Comparison of ENCODE assay signal across 8 cellular contexts in the genomic region with DNA sequence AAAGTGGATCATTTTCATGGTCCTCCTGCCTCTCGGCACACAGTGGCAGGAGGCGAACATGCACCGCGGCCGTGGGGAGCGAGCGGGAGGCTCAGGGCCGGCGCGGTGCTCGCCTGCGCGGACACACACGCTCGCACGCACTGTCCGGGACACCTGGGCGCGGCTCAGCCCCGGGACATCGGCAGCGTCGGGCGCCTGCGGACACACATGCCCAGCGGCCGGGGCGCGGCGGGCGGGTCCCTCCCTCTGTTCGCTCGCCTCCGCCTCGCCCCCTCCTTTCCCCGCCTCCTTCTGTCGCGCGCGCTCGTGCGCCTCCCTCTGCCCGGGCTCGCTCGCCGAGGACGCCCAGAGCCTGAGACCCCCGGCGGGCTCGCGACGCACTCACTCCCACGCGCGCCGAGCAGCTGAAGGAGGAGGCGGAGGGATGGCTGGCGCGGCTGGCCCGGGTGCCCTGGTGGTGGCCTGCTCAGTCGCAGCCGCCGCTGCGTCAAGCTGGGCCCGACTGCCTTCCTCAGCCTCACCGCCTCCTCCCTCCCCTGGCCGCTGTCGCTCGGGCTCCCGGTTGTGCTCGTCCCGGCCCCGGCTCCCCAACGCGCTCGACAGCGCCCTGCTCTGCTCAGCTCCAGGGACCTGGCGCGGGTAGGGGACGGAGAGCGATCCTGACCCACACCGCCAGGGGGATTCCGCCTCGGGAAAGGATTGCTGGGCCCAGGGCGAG. TPM values are rescaled to one million over a fixed set of nuclear protein-coding genes. Genes with fewer than 3 reads are reported as not detected.
DNase-seq lines count a peak whose midpoint lies in the region; ATAC-seq and TF ChIP-seq lines count a peak whose summit lies in the region.

TSS of gene FRMD3 (minus strand) at position 230 of the 718 bp plus-strand sequence. CDS start at position 60, 170 bp downstream.

- intact Hi-C loops in activated naive CD4-positive, alpha-beta T cell treated with anti-CD3 and anti-CD28 coated beads for 36 hours (cut with micrococcal nuclease), result no loop called here
- intact Hi-C loops in MCF 10A (cut with micrococcal nuclease), result loop anchor here (1.0 kb wide), 1 partner anchor 204 kb away; no protein-coding TSS in a partner anchor

- H3K4me3 Mint-ChIP-seq in activated naive CD4-positive, alpha-beta T cell treated with anti-CD3 and anti-CD28 coated beads for 36 hours, result peak within 1 kb of the TSS; percentile 38
- H3K4me3 Mint-ChIP-seq in MCF 10A (ENCODE audit: unreplicated experiment), result peak within 1 kb of the TSS; percentile 68

- POLR2A ChIA-PET in MCF 10A (lab: Yijun Ruan, JAX), result no interaction called here

- H3K9me3 Mint-ChIP-seq in activated naive CD4-positive, alpha-beta T cell treated with anti-CD3 and anti-CD28 coated beads for 36 hours, result no peaks in the 10 kb centered on the region
- H3K9me3 Mint-ChIP-seq in MCF 10A (ENCODE audit: unreplicated experiment), result no peaks in the 10 kb centered on the region

- TF ChIP-seq CTCF in MCF 10A (IDR thresholded peaks at IDR 0.05; ENCODE audit: unreplicated experiment), result peak; percentile 23

- H3K27me3 Mint-ChIP-seq in activated naive CD4-positive, alpha-beta T cell treated with anti-CD3 and anti-CD28 coated beads for 36 hours (ENCODE audit: low read depth), result peaks cover 28% of the 10 kb centered on the region
- H3K27me3 Mint-ChIP-seq in MCF 10A (ENCODE audit: insufficient read depth, unreplicated experiment), result peaks cover 11% of the 10 kb centered on the region

- peaks cover 4% of the 10 kb centered on the region for H3K4me1 Mint-ChIP-seq in activated naive CD4-positive, alpha-beta T cell treated with anti-CD3 and anti-CD28 coated beads for 36 hours (ENCODE audit: low read depth)
- no peaks in the 10 kb centered on the region for H3K4me1 Mint-ChIP-seq in MCF 10A (ENCODE audit: insufficient read depth, unreplicated experiment)

- peak; percentile 36 for DNase-seq in activated naive CD4-positive, alpha-beta T cell treated with anti-CD3 and anti-CD28 coated beads for 36 hours
- DNase-seq in activated naive CD4-positive, alpha-beta T cell (lab: John Stamatoyannopoulos, UW), result no peak
- DNase-seq in NOMO-1 treated with DMSO at 0.1 percent for 48 hours (lab: John Stamatoyannopoulos, UW; ENCODE audit: unreplicated experiment), result peak; percentile 78
- DNase-seq in MCF 10A (ENCODE audit: unreplicated experiment), result peak; percentile 53
- DNase-seq in putamen (ENCODE audit: low spot score), result peak; percentile 17
- no peak for DNase-seq in activated effector memory CD4-positive, alpha-beta T cell treated with Interleukin-2 at 50 U/mL for 16 hours

- no peaks in the 10 kb centered on the region for H3K36me3 Mint-ChIP-seq in activated naive CD4-positive, alpha-beta T cell treated with anti-CD3 and anti-CD28 coated beads for 36 hours (ENCODE audit: low read depth)
- H3K36me3 Mint-ChIP-seq in MCF 10A (ENCODE audit: insufficient read depth, unreplicated experiment), result no peaks in the 10 kb centered on the region

- ATAC-seq in HG03521 (IDR thresholded peaks at IDR 0.05; ENCODE audit: unreplicated experiment), result peak; percentile 48

- CTCF ChIA-PET in activated naive CD4-positive, alpha-beta T cell treated with anti-CD3 and anti-CD28 coated beads for 36 hours (lab: Charles Lee), result interaction anchor here (0.9 to 2.3 kb wide), 2 partner anchors 203 to 1022 kb away, joined by 4 to 22 read pairs; no protein-coding TSS in a partner anchor
- CTCF ChIA-PET in MCF 10A (lab: Yijun Ruan, JAX), result interaction anchor here (0.6 to 2.8 kb wide), 16 partner anchors 11 to 1877 kb away, joined by 3 to 21 read pairs (median 3); no protein-coding TSS in a partner anchor

- H3K27ac Mint-ChIP-seq in activated naive CD4-positive, alpha-beta T cell treated with anti-CD3 and anti-CD28 coated beads for 36 hours, result no peak within 1 kb of the TSS
- no peak within 1 kb of the TSS for H3K27ac Mint-ChIP-seq in MCF 10A (ENCODE audit: low read depth, unreplicated experiment)

- peak within 1 kb of the TSS; percentile 49 for H3K4me3 ChIP-seq in iPS-11a (ENCODE audit: low read depth, low read length)

- no TSS peak for BruUV-seq in MCF 10A (replicated peaks; lab: Mats Ljungman, UMichigan)

RNA-seq across cellular contexts. Expression of gene FRMD3, which starts in this region (rescaled TPM):
- under 1 TPM in 1 of 2 experiments, not detected in 1; 0.12 TPM for total RNA-seq in activated naive CD4-positive, alpha-beta T cell treated with anti-CD3 and anti-CD28 coated beads for 36 hours
- 0.17 and 0.28 TPM in 2 replicates for total RNA-seq in MCF 10A (2022)

Comparison
In these comparisons a context has a peak if more than half of its experiments do, and no peak if none do; other contexts are left out.
1. Peak in DNase-seq in activated naive CD4-positive, alpha-beta T cell treated with anti-CD3 and anti-CD28 coated beads for 36 hours; RNA of the gene not detected or under 1 TPM.
2. Peak in DNase-seq in MCF 10A; RNA of the gene not detected or under 1 TPM.
3. DNase-seq: peak in NOMO-1 treated with DMSO at 0.1 percent for 48 hours (single experiment) and putamen (single experiment); none in activated naive CD4-positive, alpha-beta T cell (0 of 4) and activated effector memory CD4-positive, alpha-beta T cell treated with Interleukin-2 at 50 U/mL for 16 hours (single experiment).